ENCODE assay signal across 11 cellular contexts in the genomic region with DNA sequence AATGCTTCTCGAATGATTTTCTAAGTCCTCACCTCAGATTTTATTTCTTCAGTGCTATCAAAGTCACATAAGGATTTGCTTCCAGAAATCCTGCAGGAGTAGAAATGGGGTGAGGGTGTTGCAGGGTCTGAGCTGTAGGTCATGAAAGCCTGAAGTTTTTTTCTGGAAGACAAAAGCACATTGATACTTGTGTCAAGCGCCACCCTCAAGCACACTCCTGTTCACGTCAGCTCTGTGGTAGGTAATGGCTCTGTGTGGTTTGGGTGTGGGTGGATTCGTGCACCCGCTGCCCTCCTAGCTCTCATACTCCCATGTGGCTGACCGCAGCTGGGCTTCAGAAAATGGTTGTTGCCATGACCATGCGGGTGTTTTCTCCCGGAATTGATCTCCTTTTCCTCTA. TPM values are rescaled to one million over a fixed set of nuclear protein-coding genes. Genes with fewer than 3 reads are reported as not detected.
DNase-seq lines count a peak whose midpoint lies in the region; ATAC-seq and TF ChIP-seq lines count a peak whose summit lies in the region.
"Had no signal": no experiment of that assay in that cellular context is flagged by ENCODE, and none has a peak within 500 bp of the region (broad histone marks: within the 10 kb centered on the region; RNA-seq: fewer than 3 reads in every experiment).

No MANE protein-coding gene starts in this region.

- no peaks in the 10 kb centered on the region for H3K9me3 Mint-ChIP-seq in CD8-positive, alpha-beta T cell
- H3K9me3 Mint-ChIP-seq: activated naive CD8-positive, alpha-beta T cell treated with anti-CD3 and anti-CD28 coated beads, Interleukin-2, amount 10 ng/mL, durations not matched to agents 7 days and 5 days; IgD-negative memory B cell had no signal

- H3K27ac Mint-ChIP-seq in CD8-positive, alpha-beta T cell: no peak overlapping the region
- H3K27ac Mint-ChIP-seq: activated naive CD8-positive, alpha-beta T cell treated with anti-CD3 and anti-CD28 coated beads, Interleukin-2, amount 10 ng/mL, durations not matched to agents 7 days and 5 days had no signal

- H3K27me3 Mint-ChIP-seq in CD8-positive, alpha-beta T cell (ENCODE audit: low read depth): peaks cover 4% of the 10 kb centered on the region

- H3K4me3 ChIP-seq in CD8-positive, alpha-beta T cell (ENCODE audit: low read depth, low read length): no peak overlapping the region
- H3K4me3 ChIP-seq: BLaER1 treated with 17β-estradiol and CSF1 and Interleukin-3, amounts not matched to agents 10 nM and 100 nM had no signal

- DNase-seq in Right ventricle myocardium inferior (ENCODE audit: missing footprints) (no peak), cardiac septum (ENCODE audit: low spot score) (no peak), dermis microvascular lymphatic vessel endothelial cell (ENCODE audit: low read depth in 2 of 2) (peak; percentile 29 to 39), midbrain (lab: John Stamatoyannopoulos, UW) (peak; percentile 87), NOMO-1 treated with dmso at 0.1 percent for 144 hours (lab: John Stamatoyannopoulos, UW; ENCODE audit: unreplicated experiment) (no peak)
- no peak for DNase-seq in CD8-positive, alpha-beta T cell
- DNase-seq: activated naive CD8-positive, alpha-beta T cell treated with anti-CD3 and anti-CD28 coated beads, Interleukin-2, amount 10 ng/mL, durations not matched to agents 7 days and 5 days had no signal

- no peak overlapping the region for H3K27ac ChIP-seq in CD8-positive, alpha-beta T cell (ENCODE audit: low read depth, low read length)
- H3K27ac ChIP-seq: BLaER1 treated with 17β-estradiol and CSF1 and Interleukin-3, amounts not matched to agents 10 nM and 100 nM had no signal

- peaks cover under 1% of the 10 kb centered on the region for H3K36me3 Mint-ChIP-seq in CD8-positive, alpha-beta T cell
- H3K36me3 Mint-ChIP-seq: activated naive CD8-positive, alpha-beta T cell treated with anti-CD3 and anti-CD28 coated beads, Interleukin-2, amount 10 ng/mL, durations not matched to agents 7 days and 5 days had no signal

- no peaks in the 10 kb centered on the region for H3K27me3 ChIP-seq in CD8-positive, alpha-beta T cell (ENCODE audit: insufficient read depth, low read length)
- H3K27me3 ChIP-seq: BLaER1 treated with 17β-estradiol and CSF1 and Interleukin-3, amounts not matched to agents 10 nM and 100 nM had no signal

- H3K9me3 ChIP-seq in CD8-positive, alpha-beta T cell (ENCODE audit: low read length): no peaks in the 10 kb centered on the region
- H3K9me3 ChIP-seq: BLaER1 treated with 17β-estradiol and CSF1 and Interleukin-3, amounts not matched to agents 10 nM and 100 nM had no signal

- POLR2A ChIA-PET in CD8-positive, alpha-beta T cell (lab: Charles Lee): no interaction called here

- no peak for TF ChIP-seq CTCF in CD8-positive, alpha-beta T cell (IDR thresholded peaks at IDR 0.05)

- ATAC-seq in Right ventricle myocardium inferior (peak; percentile 33), GM18519 (IDR thresholded peaks at IDR 0.05; ENCODE audit: low FRiP score, unreplicated experiment) (no peak), HG02840 (IDR thresholded peaks at IDR 0.05; ENCODE audit: low FRiP score, unreplicated experiment) (no peak)
- no peak for ATAC-seq in CD8-positive, alpha-beta T cell

- CTCF ChIA-PET in CD8-positive, alpha-beta T cell (lab: Charles Lee): interaction anchor here (0.6 to 4.6 kb wide), 2 partner anchors 12 to 69 kb away, joined by 3 to 33 read pairs; no protein-coding TSS in a partner anchor

- no peaks in the 10 kb centered on the region for H3K36me3 ChIP-seq in CD8-positive, alpha-beta T cell (ENCODE audit: insufficient read depth, low read length)

- H3K4me3 Mint-ChIP-seq in CD8-positive, alpha-beta T cell: no peak overlapping the region
- H3K4me3 Mint-ChIP-seq: activated naive CD8-positive, alpha-beta T cell treated with anti-CD3 and anti-CD28 coated beads, Interleukin-2, amount 10 ng/mL, durations not matched to agents 7 days and 5 days had no signal

- intact Hi-C loops in Right ventricle myocardium inferior (cut with DNase I) (no loop called here), cardiac septum (cut with DNase I) (no loop called here)
- intact Hi-C loops in CD8-positive, alpha-beta T cell (cut with DNase I, micrococcal nuclease): no loop called here

- no peaks in the 10 kb centered on the region for H3K4me1 Mint-ChIP-seq in CD8-positive, alpha-beta T cell (ENCODE audit: low read depth)
- H3K4me1 Mint-ChIP-seq: IgD-negative memory B cell had no signal

- no peaks in the 10 kb centered on the region for H3K4me1 ChIP-seq in CD8-positive, alpha-beta T cell (ENCODE audit: insufficient read depth, low read length)

RNA-seq across cellular contexts. Expression of a gene that starts 39.9 kb away (rescaled TPM):
- total RNA-seq in Right ventricle myocardium inferior (not detected), cardiac septum (not detected), dermis microvascular lymphatic vessel endothelial cell (under 0.01 and 0.13 TPM in 2 replicates)
- not detected for total RNA-seq in CD8-positive, alpha-beta T cell
- total RNA-seq: activated naive CD8-positive, alpha-beta T cell treated with anti-CD3 and anti-CD28 coated beads, Interleukin-2, amount 10 ng/mL, durations not matched to agents 7 days and 5 days had no signal

RNA-seq across cellular contexts. Expression of a gene that starts 59.8 kb away (rescaled TPM):
- total RNA-seq in Right ventricle myocardium inferior: 5.1 TPM
- total RNA-seq in cardiac septum: 0.92 TPM
- total RNA-seq in dermis microvascular lymphatic vessel endothelial cell: 8.0 and 12.3 TPM in 2 replicates
- under 1 TPM; 0.49 to 0.53 TPM for total RNA-seq in CD8-positive, alpha-beta T cell

Comparison
In these comparisons a context has a peak if more than half of its experiments do, and no peak if none do; other contexts are left out.
1. DNase-seq: peak in dermis microvascular lymphatic vessel endothelial cell (2 of 2) and midbrain (single experiment); none in Right ventricle myocardium inferior (single experiment), cardiac septum (single experiment), CD8-positive, alpha-beta T cell (0 of 7) and NOMO-1 treated with dmso at 0.1 percent for 144 hours (single experiment).